In genomic region chr2:39778233-39778632, GRCh38 we compare ENCODE assay signal across 1 cellular context.
A peak's percentile ranks its signal among the peaks of the same experiment; 100 is the strongest.
TF ChIP-seq lines count a peak whose summit lies in the region.

No MANE protein-coding gene starts in this region.

TF ChIP-seq in K562, 482 proteins besides CTCF, POLR2A, EP300 and RAD21 (continued from another document):
- 0 out of 4 replicates have a peak, but pooled peaks of 1 of the 2 experiments have one; percentile 19 for TF ChIP-seq SIN3A (IDR thresholded peaks at IDR 0.05; ENCODE audit: borderline replicate concordance in 2 of 2, control insufficient read depth in 1 of 2, low read depth in 2 of 2, low read length in 2 of 2)
- TF ChIP-seq TCF7L2 (IDR thresholded peaks at IDR 0.05; ENCODE audit: low read depth, low read length), result no peak
- TF ChIP-seq NCOA4 (IDR thresholded peaks at IDR 0.05; ENCODE audit: partially characterized antibody), result no peak
- peak in 1 of 2 experiments; percentile 27; a peak in 1 of 4 replicates for TF ChIP-seq SRF (CRISPR knock-in tag; IDR thresholded peaks at IDR 0.05)
- no peak for TF ChIP-seq ZBTB40 (IDR thresholded peaks at IDR 0.05)
- TF ChIP-seq ZBTB40 (CRISPR knock-in tag; IDR thresholded peaks at IDR 0.05), result no peak
- no peak for TF ChIP-seq ZNF583 (CRISPR knock-in tag; IDR thresholded peaks at IDR 0.05)
- no peak for TF ChIP-seq ZC3H8 (IDR thresholded peaks at IDR 0.05)
- TF ChIP-seq ERF (CRISPR knock-in tag; IDR thresholded peaks at IDR 0.05), result no peak
- TF ChIP-seq IRF2 (CRISPR knock-in tag; IDR thresholded peaks at IDR 0.05), result no peak
